9 cellular contexts compared by ENCODE assay signal in genomic region chr6:133183691-133184090, GRCh38. TPM values are rescaled to one million over a fixed set of nuclear protein-coding genes. Genes with fewer than 3 reads are reported as not detected.
"Had no signal": no experiment of that assay in that cellular context is flagged by ENCODE, and none has a peak within 500 bp of the region (broad histone marks: within the 10 kb centered on the region; RNA-seq: fewer than 3 reads in every experiment).

No MANE protein-coding gene starts in this region.

- H3K27ac ChIP-seq: GM23248 had no signal

- H3K9ac ChIP-seq: GM23248 had no signal

- H3K9me3 ChIP-seq: HAP-1 had no signal

- H3K36me3 ChIP-seq: HAP-1 had no signal

- H2AFZ ChIP-seq: GM23248 had no signal

- DNase-seq: GM23248, GOT3, H7, HFFc6, IMR-90, KG1 had no signal

- H3K4me3 ChIP-seq: GM23248, HAP-1, K562 had no signal

- H3K4me1 ChIP-seq: HAP-1 had no signal

RNA-seq across cellular contexts. Expression of gene EYA4, which starts 57.5 kb away (rescaled TPM):
- total RNA-seq: GM23248, HFFc6, HT-29 had no signal
- polyA plus RNA-seq: GM23248 had no signal
